13 cellular contexts compared by ENCODE assay signal in genomic region chr3:126745760-126746394, GRCh38. TPM values are rescaled to one million over a fixed set of nuclear protein-coding genes. Genes with fewer than 3 reads are reported as not detected.
A peak's percentile ranks its signal among the peaks of the same experiment; 100 is the strongest.
DNase-seq lines count a peak whose midpoint lies in the region; ATAC-seq and TF ChIP-seq lines count a peak whose summit lies in the region.
"Had no signal": no experiment of that assay in that cellular context is flagged by ENCODE, and none has a peak within 500 bp of the region (broad histone marks: within the 10 kb centered on the region; RNA-seq: fewer than 3 reads in every experiment).

No MANE protein-coding gene starts in this region.

- H3K36me3 ChIP-seq in Caco-2 (ENCODE audit: control insufficient read depth, insufficient read depth, low read length) = no peaks in the 10 kb centered on the region
- peaks cover 0 to 13% (median 0%) of the 10 kb centered on the region in 3 donors for H3K36me3 ChIP-seq in esophagus squamous epithelium

- H3K4me3 Mint-ChIP-seq in Caco-2 (ENCODE audit: unreplicated experiment) = peak overlapping the region; percentile 57
- no peak overlapping the region for H3K4me3 Mint-ChIP-seq in naive thymus-derived CD8-positive, alpha-beta T cell
- H3K4me3 Mint-ChIP-seq: naive B cell had no signal

- TF ChIP-seq POLR2A in erythroblast (IDR thresholded peaks at IDR 0.05; ENCODE audit: low read length) = no peak
- TF ChIP-seq POLR2A in esophagus squamous epithelium (IDR thresholded peaks at IDR 0.05) = no peak

- H3K4me1 Mint-ChIP-seq in Caco-2 (ENCODE audit: low read depth, unreplicated experiment) = peaks cover 45% of the 10 kb centered on the region
- peaks cover 7 to 21% (median 14%) of the 10 kb centered on the region in 4 donors for H3K4me1 Mint-ChIP-seq in naive thymus-derived CD8-positive, alpha-beta T cell

- H3K4me1 ChIP-seq in Caco-2 (peaks cover 48% of the 10 kb centered on the region), esophagus squamous epithelium (no peaks in the 10 kb centered on the region)

- H3K27ac ChIP-seq in esophagus squamous epithelium = no peak overlapping the region
- H3K27ac ChIP-seq: C4-2B, GM23248 had no signal

- TF ChIP-seq CTCF in Caco-2 (IDR thresholded peaks at IDR 0.05; ENCODE audit: insufficient read depth in 1 of 2, low read depth in 1 of 2, low read length in 1 of 2, severe bottlenecking in 1 of 2, unreplicated experiment in 1 of 2) (no peak), LNCaP clone FGC (IDR thresholded peaks at IDR 0.05; ENCODE audit: control insufficient read depth, extremely low read depth, insufficient read depth) (no peak), esophagus squamous epithelium (IDR thresholded peaks at IDR 0.05) (no peak)

- H3K36me3 Mint-ChIP-seq in Caco-2 (ENCODE audit: insufficient read depth, unreplicated experiment) = peaks cover 7% of the 10 kb centered on the region
- peaks cover 6 to 19% (median 18%) of the 10 kb centered on the region in 3 donors for H3K36me3 Mint-ChIP-seq in naive thymus-derived CD8-positive, alpha-beta T cell

- H3K9me3 ChIP-seq in Caco-2 (no peaks in the 10 kb centered on the region), esophagus squamous epithelium (no peaks in the 10 kb centered on the region)

- no peaks in the 10 kb centered on the region for H3K27me3 Mint-ChIP-seq in Caco-2 (ENCODE audit: insufficient read depth, unreplicated experiment)
- H3K27me3 Mint-ChIP-seq in naive thymus-derived CD8-positive, alpha-beta T cell = no peaks in the 10 kb centered on the region
- H3K27me3 Mint-ChIP-seq: naive B cell had no signal

- 80 to 86% methylated on average over 4 to 5 of the region's 6 CpGs for WGBS in esophagus squamous epithelium, 2 donors

- H3K27ac Mint-ChIP-seq in Caco-2 (ENCODE audit: unreplicated experiment) = peak overlapping the region; percentile 96
- H3K27ac Mint-ChIP-seq in naive thymus-derived CD8-positive, alpha-beta T cell = no peak overlapping the region

- no peak overlapping the region for H3K4me3 ChIP-seq in Caco-2 (ENCODE audit: low read depth, low read length)
- no peak overlapping the region for H3K4me3 ChIP-seq in LNCaP clone FGC (ENCODE audit: low read depth, low read length)
- no peak overlapping the region for H3K4me3 ChIP-seq in esophagus squamous epithelium
- H3K4me3 ChIP-seq: GM23248 had no signal

- BruUV-seq in Caco-2 (replicated peaks; lab: Mats Ljungman, UMichigan) = no TSS peak

- no peak for DNase-seq in Caco-2
- peak; percentile 46 for DNase-seq in LNCaP clone FGC (ENCODE audit: low read depth)
- peak; percentile 49 to 52 for DNase-seq in erythroblast (lab: John Stamatoyannopoulos, UW)
- peak; percentile 83 for DNase-seq in mucosa of gallbladder (ENCODE audit: low spot score)
- DNase-seq in esophagus squamous epithelium (lab: John Stamatoyannopoulos, UW) = no peak
- no peak for DNase-seq in naive thymus-derived CD8-positive, alpha-beta T cell
- no peak for DNase-seq in stimulated activated CD4-positive, alpha-beta T cell treated with anti-CD3 and anti-CD28 coated beads, Interleukin-4, amount 100 ng/mL, for 4 hours
- DNase-seq: naive B cell; NCI-H1930; stimulated activated CD8-positive, alpha-beta memory T cell treated with anti-CD3 and anti-CD28 coated beads, Interleukin-4, amount 100 ng/mL, for 48 hours had no signal

- CTCF ChIA-PET in Caco-2 (lab: Charles Lee) = interaction anchor here (1.0 to 1.6 kb wide), 2 partner anchors 54 to 237 kb away, joined by 3 to 4 read pairs; partner anchors contain the start of gene PLXNA1

- POLR2A ChIA-PET in Caco-2 (lab: Charles Lee) = no interaction called here
- POLR2A ChIA-PET in naive thymus-derived CD8-positive, alpha-beta T cell (lab: Charles Lee) = interaction anchor here (0.6 kb wide), 1 partner anchor 114 kb away, joined by 3 read pairs; no protein-coding TSS in a partner anchor

- no peaks in the 10 kb centered on the region for H3K27me3 ChIP-seq in Caco-2 (replicated peaks; ENCODE audit: control insufficient read depth, insufficient read depth, low read length)
- no peaks in the 10 kb centered on the region for H3K27me3 ChIP-seq in esophagus squamous epithelium

- no peaks in the 10 kb centered on the region for H3K9me3 Mint-ChIP-seq in Caco-2 (ENCODE audit: unreplicated experiment)
- H3K9me3 Mint-ChIP-seq in naive thymus-derived CD8-positive, alpha-beta T cell = no peaks in the 10 kb centered on the region
- H3K9me3 Mint-ChIP-seq: naive B cell had no signal

- no peak for ATAC-seq in naive thymus-derived CD8-positive, alpha-beta T cell
- no peak for ATAC-seq in HG03097 (IDR thresholded peaks at IDR 0.05; ENCODE audit: low FRiP score, unreplicated experiment)

- intact Hi-C loops in Caco-2 (cut with micrococcal nuclease; ENCODE audit: unreplicated experiment) (loop anchor here (1.0 kb wide), 2 partner anchors 42 to 67 kb away; partner anchors contain the start of gene CHCHD6), esophagus squamous epithelium (cut with DNase I) (no loop called here)

RNA-seq across cellular contexts. Expression of gene CHCHD6, which starts 41.8 kb away (rescaled TPM):
- total RNA-seq in Caco-2 (2022) = 47.9 and 49.5 TPM in 2 replicates
- 12.3 TPM for total RNA-seq in mucosa of gallbladder
- 10 to 100 TPM in 3 of 4 donors, 1 to 10 TPM in 1; 7.5 to 21.9 (median 16.3) TPM for total RNA-seq in esophagus squamous epithelium
- total RNA-seq in naive thymus-derived CD8-positive, alpha-beta T cell = 10 to 100 TPM in 1 of 2 experiments, 1 to 10 TPM in 1; 7.8 to 11.1 TPM
- 10 to 100 TPM; 11.3 to 16.9 (median 14.9) TPM for polyA plus RNA-seq in naive thymus-derived CD8-positive, alpha-beta T cell

Comparison
In these comparisons a context has a peak if more than half of its experiments do, and no peak if none do; other contexts are left out.
1. DNase-seq: peak in LNCaP clone FGC (single experiment), erythroblast (2 of 2) and mucosa of gallbladder (single experiment); none in Caco-2 (0 of 2), esophagus squamous epithelium (single experiment), naive thymus-derived CD8-positive, alpha-beta T cell (0 of 10) and stimulated activated CD4-positive, alpha-beta T cell treated with anti-CD3 and anti-CD28 coated beads, Interleukin-4, amount 100 ng/mL, for 4 hours (0 of 2).